20 cellular contexts compared by ENCODE assay signal in the genomic region with DNA sequence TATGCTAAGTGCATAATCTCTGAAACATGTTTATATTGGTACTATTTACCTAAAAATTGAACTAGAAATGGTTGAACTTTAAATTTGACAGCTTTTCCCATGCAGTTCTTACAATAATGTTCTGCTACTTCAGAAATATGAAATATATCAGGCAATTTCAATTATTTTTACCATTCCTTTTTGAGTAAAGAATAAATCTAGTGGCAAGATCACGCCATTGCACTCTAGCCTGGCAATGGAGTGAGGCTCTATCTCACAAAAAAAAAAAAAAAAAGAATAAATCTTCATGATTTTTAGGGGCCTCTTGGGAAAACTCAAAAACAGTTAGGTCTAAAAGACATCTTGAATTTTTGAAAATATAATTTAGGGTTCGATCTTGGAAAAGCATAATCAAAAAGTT. TPM values are rescaled to one million over a fixed set of nuclear protein-coding genes. Genes with fewer than 3 reads are reported as not detected.
A peak's percentile ranks its signal among the peaks of the same experiment; 100 is the strongest.
DNase-seq lines count a peak whose midpoint lies in the region; ATAC-seq and TF ChIP-seq lines count a peak whose summit lies in the region.
"Had no signal": no experiment of that assay in that cellular context is flagged by ENCODE, and none has a peak within 500 bp of the region (broad histone marks: within the 10 kb centered on the region; RNA-seq: fewer than 3 reads in every experiment).

No MANE protein-coding gene starts in this region.

- in situ Hi-C loops in HAP-1 (cut with MboI; ENCODE audit: low sequenced_read_pairs): no loop called here

- intact Hi-C loops in sigmoid colon (cut with DNase I): no loop called here

- CTCF ChIA-PET in activated naive CD4-positive, alpha-beta T cell treated with anti-CD3 and anti-CD28 coated beads, Interleukin-2, amount 10 ng/mL, durations not matched to agents 7 days and 5 days (lab: Charles Lee): no interaction called here

- DNase-seq in ELR (ENCODE audit: low read depth) (peak; percentile 21), endothelial cell (ENCODE audit: low spot score) (no peak), osteoblast (ENCODE audit: insufficient read length, low spot score, missing footprints) (no peak), HAP-1 (ENCODE audit: low spot score in 2 of 2) (no peak), sigmoid colon (no peak)
- no peak for DNase-seq in activated naive CD4-positive, alpha-beta T cell treated with anti-CD3 and anti-CD28 coated beads, Interleukin-2, amount 10 ng/mL, durations not matched to agents 7 days and 5 days
- DNase-seq: amniotic stem cell; CD4-positive, alpha-beta T cell; DMS79 treated with DMSO at 0.1 percent for 48 hours; left lung; NCI-H1048; NCI-H82; stimulated activated naive CD4-positive, alpha-beta T cell treated with Interleukin-2 at 50 U/mL for 16 hours; trophoblast cell had no signal

- H3K4me1 ChIP-seq in OCI-LY1 (ENCODE audit: insufficient read depth, low read length, severe bottlenecking): peaks cover 23% of the 10 kb centered on the region
- no peaks in the 10 kb centered on the region for H3K4me1 ChIP-seq in osteoblast (ENCODE audit: insufficient read depth, low read length)
- H3K4me1 ChIP-seq in HAP-1: no peaks in the 10 kb centered on the region
- no peaks in the 10 kb centered on the region for H3K4me1 ChIP-seq in sigmoid colon
- H3K4me1 ChIP-seq: left lung, prostate gland had no signal

- no peak overlapping the region for H3K9ac ChIP-seq in OCI-LY1 (ENCODE audit: low read length)

- no peaks in the 10 kb centered on the region for H3K36me3 Mint-ChIP-seq in endothelial cell (ENCODE audit: low read depth, unreplicated experiment)
- no peaks in the 10 kb centered on the region for H3K36me3 Mint-ChIP-seq in activated naive CD4-positive, alpha-beta T cell treated with anti-CD3 and anti-CD28 coated beads, Interleukin-2, amount 10 ng/mL, durations not matched to agents 7 days and 5 days

- H3K4me3 ChIP-seq in OCI-LY1 (ENCODE audit: low read depth, low read length, poor library complexity, severe bottlenecking): no peak overlapping the region
- no peak overlapping the region for H3K4me3 ChIP-seq in osteoblast (ENCODE audit: insufficient read depth, low read length)
- H3K4me3 ChIP-seq in HAP-1: no peak overlapping the region
- no peak overlapping the region for H3K4me3 ChIP-seq in sigmoid colon
- H3K4me3 ChIP-seq: left lung, prostate gland had no signal

- no peak overlapping the region for H3K4me2 ChIP-seq in OCI-LY1 (ENCODE audit: low read length)
- no peak overlapping the region for H3K4me2 ChIP-seq in osteoblast (ENCODE audit: insufficient read depth, low read length)

- TF ChIP-seq EP300 in sigmoid colon (IDR thresholded peaks at IDR 0.05): no peak

- H3K27ac ChIP-seq in OCI-LY1 (ENCODE audit: low read depth, low read length, poor library complexity, severe bottlenecking) (no peak overlapping the region), osteoblast (ENCODE audit: low read depth, low read length) (no peak overlapping the region), sigmoid colon (no peak overlapping the region)
- H3K27ac ChIP-seq: left lung, prostate gland had no signal

- H3K79me2 ChIP-seq in OCI-LY1 (ENCODE audit: insufficient read depth, low read length) (no peaks in the 10 kb centered on the region), osteoblast (ENCODE audit: insufficient read depth, low read length) (no peaks in the 10 kb centered on the region)

- H3K27me3 Mint-ChIP-seq in endothelial cell (ENCODE audit: unreplicated experiment): peaks cover 3% of the 10 kb centered on the region
- peaks cover 22% of the 10 kb centered on the region for H3K27me3 Mint-ChIP-seq in activated naive CD4-positive, alpha-beta T cell treated with anti-CD3 and anti-CD28 coated beads, Interleukin-2, amount 10 ng/mL, durations not matched to agents 7 days and 5 days

- no peaks in the 10 kb centered on the region for H3K9me2 ChIP-seq in OCI-LY1 (ENCODE audit: low read depth, low read length)

- no peak overlapping the region for H2AFZ ChIP-seq in OCI-LY1 (ENCODE audit: low read length)
- H2AFZ ChIP-seq in osteoblast (ENCODE audit: low read length): no peak overlapping the region

- H3K4me3 Mint-ChIP-seq in endothelial cell (ENCODE audit: unreplicated experiment): no peak overlapping the region
- H3K4me3 Mint-ChIP-seq in activated naive CD4-positive, alpha-beta T cell treated with anti-CD3 and anti-CD28 coated beads, Interleukin-2, amount 10 ng/mL, durations not matched to agents 7 days and 5 days: no peak overlapping the region
- H3K4me3 Mint-ChIP-seq: CD4-positive, alpha-beta T cell; dendritic cell treated with granulocyte-macrophage colony-stimulating factor and Interleukin-4, amounts not matched to agents 40 ng/mL and 50 ng/mL, for 4 days; WTC11 had no signal

- TF ChIP-seq CTCF in OCI-LY1 (IDR thresholded peaks at IDR 0.05; ENCODE audit: low read length) (peak; percentile 37), endothelial cell (IDR thresholded peaks at IDR 0.05; ENCODE audit: unreplicated experiment) (peak; percentile 66), osteoblast (IDR thresholded peaks at IDR 0.05; ENCODE audit: extremely low read depth, low read depth, low read length) (peak; percentile 34), sigmoid colon (IDR thresholded peaks at IDR 0.05) (no peak)

- H4K20me1 ChIP-seq in OCI-LY1 (ENCODE audit: insufficient read depth, low read length) (no peaks in the 10 kb centered on the region), osteoblast (ENCODE audit: insufficient read depth, low read length) (no peaks in the 10 kb centered on the region)

- peaks cover 23% of the 10 kb centered on the region for H3K36me3 ChIP-seq in OCI-LY1 (ENCODE audit: insufficient read depth, low read length)
- no peaks in the 10 kb centered on the region for H3K36me3 ChIP-seq in osteoblast (ENCODE audit: insufficient read depth, low read length)
- H3K36me3 ChIP-seq in HAP-1 (replicated peaks): no peaks in the 10 kb centered on the region; the same call in 1 of the 2 replicates
- H3K36me3 ChIP-seq in sigmoid colon: no peaks in the 10 kb centered on the region
- H3K36me3 ChIP-seq: left lung, prostate gland had no signal

- no peaks in the 10 kb centered on the region for H3K4me1 Mint-ChIP-seq in endothelial cell (ENCODE audit: unreplicated experiment)
- peaks cover 16% of the 10 kb centered on the region for H3K4me1 Mint-ChIP-seq in activated naive CD4-positive, alpha-beta T cell treated with anti-CD3 and anti-CD28 coated beads, Interleukin-2, amount 10 ng/mL, durations not matched to agents 7 days and 5 days

- no peaks in the 10 kb centered on the region for H3F3A ChIP-seq in OCI-LY1 (ENCODE audit: insufficient read depth, low read length)

- no peak for TF ChIP-seq POLR2A in sigmoid colon (IDR thresholded peaks at IDR 0.05)

- H3K27ac Mint-ChIP-seq in endothelial cell (ENCODE audit: unreplicated experiment): no peak overlapping the region
- no peak overlapping the region for H3K27ac Mint-ChIP-seq in activated naive CD4-positive, alpha-beta T cell treated with anti-CD3 and anti-CD28 coated beads, Interleukin-2, amount 10 ng/mL, durations not matched to agents 7 days and 5 days
- H3K27ac Mint-ChIP-seq: CD4-positive, alpha-beta T cell; dendritic cell treated with granulocyte-macrophage colony-stimulating factor and Interleukin-4, amounts not matched to agents 40 ng/mL and 50 ng/mL, for 4 days; WTC11 had no signal

- no peak for ATAC-seq in GM21786 (IDR thresholded peaks at IDR 0.05; ENCODE audit: unreplicated experiment)
- ATAC-seq: left lung, WTC11 had no signal

- H3K27me3 ChIP-seq in OCI-LY1 (ENCODE audit: insufficient read depth, low read length) (no peaks in the 10 kb centered on the region), osteoblast (ENCODE audit: insufficient read depth, low read length) (no peaks in the 10 kb centered on the region), HAP-1 (ENCODE audit: low read depth) (0 out of 2 replicates have a peak, but pooled peaks cover 2% of the 10 kb centered on the region), sigmoid colon (no peaks in the 10 kb centered on the region)
- H3K27me3 ChIP-seq: left lung had no signal

- H3K9me3 ChIP-seq in OCI-LY1 (ENCODE audit: low read length) (peaks cover 14% of the 10 kb centered on the region), osteoblast (ENCODE audit: low read depth, low read length) (no peaks in the 10 kb centered on the region), HAP-1 (peaks cover 5% of the 10 kb centered on the region), sigmoid colon (no peaks in the 10 kb centered on the region)
- H3K9me3 ChIP-seq: left lung, prostate gland had no signal

- WGBS in sigmoid colon, 2 donors: 80 to 90% methylated on average over 2 of the region's 2 CpGs

- no peaks in the 10 kb centered on the region for H3K9me3 Mint-ChIP-seq in endothelial cell (ENCODE audit: unreplicated experiment)
- H3K9me3 Mint-ChIP-seq in activated naive CD4-positive, alpha-beta T cell treated with anti-CD3 and anti-CD28 coated beads, Interleukin-2, amount 10 ng/mL, durations not matched to agents 7 days and 5 days: no peaks in the 10 kb centered on the region
- H3K9me3 Mint-ChIP-seq: dendritic cell treated with granulocyte-macrophage colony-stimulating factor and Interleukin-4, amounts not matched to agents 40 ng/mL and 50 ng/mL, for 4 days had no signal

RNA-seq across cellular contexts. Expression of a gene that starts 10.6 kb away (rescaled TPM):
- total RNA-seq in endothelial cell (ENCODE audit: unreplicated experiment): 5.6 TPM
- total RNA-seq in osteoblast: 2.9 and 5.1 TPM in 2 replicates
- 1 to 10 TPM in 3 of 4 donors, under 1 TPM in 1; 0.99 to 2.1 (median 1.4) TPM for total RNA-seq in sigmoid colon
- polyA plus RNA-seq in sigmoid colon: 1 to 10 TPM in 2 of 3 donors, under 1 TPM in 1; 0.92 to 1.8 (median 1.1) TPM
- total RNA-seq: T-helper 1 cell treated with Interleukin-12 subunit alpha and Interleukin-12 subunit beta and Interleukin-4 antibody, amounts not matched to agents 30 ng/mL and 1 ng/mL, for 36 hours had no signal

Comparison
In these comparisons a context has a peak if more than half of its experiments do, and no peak if none do; other contexts are left out.
1. CTCF ChIP-seq: peak in OCI-LY1 (single experiment), endothelial cell (single experiment) and osteoblast (single experiment); none in sigmoid colon (0 of 4).